ENCODE assay signal across 2 cellular contexts in genomic region chr12:116735951-116736599, GRCh38.
TF ChIP-seq lines count a peak whose summit lies in the region.

No MANE protein-coding gene starts in this region.

TF ChIP-seq in K562, 482 proteins besides CTCF, POLR2A, EP300 and RAD21 (continued from another document):
- no peak for TF ChIP-seq ZNF512 (tag; IDR thresholded peaks at IDR 0.05)
- TF ChIP-seq TOE1 (IDR thresholded peaks at IDR 0.05; ENCODE audit: borderline replicate concordance) = peak; percentile 29; the same call in 1 of the 2 replicates
- no peak for TF ChIP-seq TOE1 (CRISPR knock-in tag; IDR thresholded peaks at IDR 0.05; ENCODE audit: borderline replicate concordance, low read depth)
- TF ChIP-seq FOXA1 (IDR thresholded peaks at IDR 0.05; ENCODE audit: borderline replicate concordance) = no peak
- no peak for TF ChIP-seq ZBTB26 (CRISPR knock-in tag; IDR thresholded peaks at IDR 0.05)
- TF ChIP-seq TFE3 (CRISPR knock-in tag; IDR thresholded peaks at IDR 0.05) = peak; percentile 75
- TF ChIP-seq USF1 (CRISPR knock-in tag; IDR thresholded peaks at IDR 0.05) = 0 out of 2 replicates have a peak, but pooled peaks have one; percentile 30
- no peak for TF ChIP-seq MIER1 (IDR thresholded peaks at IDR 0.05; ENCODE audit: low read depth)

TF ChIP-seq in HEK293T, 16 proteins besides CTCF, POLR2A, EP300 and RAD21 (continued from another document):
- TF ChIP-seq PKNOX1 (IDR thresholded peaks at IDR 0.05) (no peak), BHLHE40 (IDR thresholded peaks at IDR 0.05; ENCODE audit: borderline replicate concordance) (no peak), NFRKB (IDR thresholded peaks at IDR 0.05) (no peak), HDGF (IDR thresholded peaks at IDR 0.05; ENCODE audit: borderline replicate concordance) (no peak), ZNF384 (IDR thresholded peaks at IDR 0.05) (no peak), SP1 (IDR thresholded peaks at IDR 0.05) (no peak), ARNT (IDR thresholded peaks at IDR 0.05) (no peak)
